Comparison of ENCODE assay signal across 8 cellular contexts in genomic region chr11:67563354-67564114, GRCh38. TPM values are rescaled to one million over a fixed set of nuclear protein-coding genes. Genes with fewer than 3 reads are reported as not detected.
A peak's percentile ranks its signal among the peaks of the same experiment; 100 is the strongest.
DNase-seq lines count a peak whose midpoint lies in the region; FAIRE-seq and TF ChIP-seq lines count a peak whose summit lies in the region.

No MANE protein-coding gene starts in this region.

- peak overlapping the region; percentile 29 to 82 (median 76) for H3K27ac ChIP-seq in adrenal gland
- H3K27ac ChIP-seq in left ventricle myocardium inferior (replicated peaks): peak overlapping the region; percentile 71
- H3K27ac ChIP-seq in A673 (ENCODE audit: low read depth, low read length, poor library complexity, severe bottlenecking): no peak overlapping the region

- POLR2A ChIA-PET in A673 (lab: Charles Lee; ENCODE audit: low non-redundant PET): no interaction called here

- H3K27me3 ChIP-seq in adrenal gland (no peaks in the 10 kb centered on the region), left ventricle myocardium inferior (ENCODE audit: low read depth) (no peaks in the 10 kb centered on the region), A673 (replicated peaks; ENCODE audit: insufficient read depth, low read depth, low read length, poor library complexity) (no peaks in the 10 kb centered on the region)

- BruUV-seq in A673 (replicated peaks; lab: Mats Ljungman, UMichigan): no TSS peak

- H3K4me3 ChIP-seq in adrenal gland: peak overlapping the region in 1 of 4 donors; percentile 21
- H3K4me3 ChIP-seq in left ventricle myocardium inferior: no peak overlapping the region
- no peak overlapping the region for H3K4me3 ChIP-seq in skeletal muscle cell (ENCODE audit: low read depth, low read length)
- no peak overlapping the region for H3K4me3 ChIP-seq in A673 (ENCODE audit: low read depth, low read length, poor library complexity, severe bottlenecking)

- 32 to 46% (median 34%) methylated on average over 16 of the region's 16 CpGs for whole genome bisulfite sequencing in adrenal gland, 4 donors

- CTCF ChIA-PET in A673 (lab: Charles Lee): no interaction called here

- intact Hi-C loops in adrenal gland (cut with DNase I) (no loop called here), left ventricle myocardium inferior (cut with micrococcal nuclease) (no loop called here), A673 (cut with micrococcal nuclease; ENCODE audit: unreplicated experiment) (no loop called here)

- DNase-seq in GM04504 (ENCODE audit: low read depth): peak; percentile 63
- DNase-seq in adrenal gland: peak; percentile 86 to 96 (median 93)
- DNase-seq in left ventricle myocardium inferior: peak; percentile 50
- DNase-seq in skeletal muscle cell (ENCODE audit: low read depth): peak; percentile 47
- no peak for DNase-seq in GM12892 (ENCODE audit: insufficient read length)
- no peak for DNase-seq in A673 (ENCODE audit: low spot score)
- no peak for DNase-seq in SW480 (ENCODE audit: low spot score)
- no peak for DNase-seq in endothelial cell (ENCODE audit: low spot score)

- H3K9me3 Mint-ChIP-seq in endothelial cell (ENCODE audit: unreplicated experiment): no peaks in the 10 kb centered on the region

- no peak for FAIRE-seq in GM12892 (lab: Jason Lieb, UNC)

- no peak overlapping the region for H3K4me3 Mint-ChIP-seq in endothelial cell (ENCODE audit: unreplicated experiment)

- no peaks in the 10 kb centered on the region for H3K27me3 Mint-ChIP-seq in endothelial cell (ENCODE audit: unreplicated experiment)

- peaks cover 11 to 12% of the 10 kb centered on the region in 2 donors for H3K4me1 ChIP-seq in adrenal gland (replicated peaks in 1 of 2)
- H3K4me1 ChIP-seq in left ventricle myocardium inferior: peaks cover 27% of the 10 kb centered on the region
- H3K4me1 ChIP-seq in A673 (ENCODE audit: insufficient read depth, low read length, poor library complexity, severe bottlenecking): no peaks in the 10 kb centered on the region

- peaks cover 11% of the 10 kb centered on the region for H3K4me1 Mint-ChIP-seq in endothelial cell (ENCODE audit: unreplicated experiment)

- H3K9me3 ChIP-seq in adrenal gland (replicated peaks in 1 of 3) (no peaks in the 10 kb centered on the region), left ventricle myocardium inferior (replicated peaks) (no peaks in the 10 kb centered on the region), A673 (ENCODE audit: low read depth, low read length, poor library complexity, severe bottlenecking) (no peaks in the 10 kb centered on the region)

- no peak overlapping the region for H3K27ac Mint-ChIP-seq in endothelial cell (ENCODE audit: unreplicated experiment)

- no peak for TF ChIP-seq CTCF in adrenal gland (IDR thresholded peaks at IDR 0.05)
- no peak for TF ChIP-seq CTCF in left ventricle myocardium inferior (IDR thresholded peaks at IDR 0.05; ENCODE audit: borderline replicate concordance)
- no peak for TF ChIP-seq CTCF in A673 (conservative IDR thresholded peaks at IDR 0.05; ENCODE audit: low read depth, low read length)
- TF ChIP-seq CTCF in endothelial cell (IDR thresholded peaks at IDR 0.05; ENCODE audit: unreplicated experiment): no peak

- TF ChIP-seq POLR2A in adrenal gland (IDR thresholded peaks at IDR 0.05): no peak
- no peak for TF ChIP-seq POLR2A in GM12892 (IDR thresholded peaks at IDR 0.05; ENCODE audit: low read depth, low read length)

- no peaks in the 10 kb centered on the region for H3K36me3 Mint-ChIP-seq in endothelial cell (ENCODE audit: low read depth, unreplicated experiment)

- H3K36me3 ChIP-seq in adrenal gland (replicated peaks in 1 of 2) (no peaks in the 10 kb centered on the region), left ventricle myocardium inferior (no peaks in the 10 kb centered on the region), A673 (ENCODE audit: insufficient read depth, low read length, poor library complexity, severe bottlenecking) (no peaks in the 10 kb centered on the region)

RNA-seq across cellular contexts. Expression of gene GSTP1, which starts 20.1 kb away (rescaled TPM):
- total RNA-seq in adrenal gland (1,000 to 10,000 TPM in 1 of 8 donors, 100 to 1,000 TPM in 7; 332 to 1,325 (median 429) TPM), left ventricle myocardium inferior (313 TPM), A673 (2021) (1,211 and 1,270 TPM in 2 replicates), endothelial cell (ENCODE audit: unreplicated experiment) (696 TPM)
- 100 to 1,000 TPM; 267 to 762 (median 466) TPM for polyA plus RNA-seq in adrenal gland
- 993 TPM for polyA plus RNA-seq in GM12892 (2012; ENCODE audit: missing spikeins)

RNA-seq across cellular contexts. Expression of gene CABP2, which starts 40.3 kb away (rescaled TPM):
- not detected for total RNA-seq in adrenal gland
- polyA plus RNA-seq in adrenal gland: not detected
- total RNA-seq in left ventricle myocardium inferior: not detected
- polyA plus RNA-seq in GM12892 (2012; ENCODE audit: missing spikeins): not detected
- total RNA-seq in A673 (2021): not detected in 2 replicates
- total RNA-seq in endothelial cell (ENCODE audit: unreplicated experiment): not detected

RNA-seq across cellular contexts. Expression of gene NDUFV1, which starts 43.2 kb away (rescaled TPM):
- 100 to 1,000 TPM; 176 to 439 (median 297) TPM for total RNA-seq in adrenal gland
- 100 to 1,000 TPM in 2 of 3 donors, 10 to 100 TPM in 1; 84.2 to 231 (median 227) TPM for polyA plus RNA-seq in adrenal gland
- total RNA-seq in left ventricle myocardium inferior: 640 TPM
- 150 TPM for polyA plus RNA-seq in GM12892 (2012; ENCODE audit: missing spikeins)
- total RNA-seq in A673 (2021): 250 and 275 TPM in 2 replicates
- 191 TPM for total RNA-seq in endothelial cell (ENCODE audit: unreplicated experiment)

RNA-seq across cellular contexts. Expression of gene CDK2AP2, which starts 55.6 kb away (rescaled TPM):
- total RNA-seq in adrenal gland (100 to 1,000 TPM in 1 of 8 donors, 10 to 100 TPM in 7; 34.0 to 218 (median 56.3) TPM), left ventricle myocardium inferior (66.1 TPM), A673 (2021) (48.1 and 51.3 TPM in 2 replicates), endothelial cell (ENCODE audit: unreplicated experiment) (27.8 TPM)
- 100 to 1,000 TPM in 1 of 3 donors, 10 to 100 TPM in 2; 55.4 to 110 (median 85.6) TPM for polyA plus RNA-seq in adrenal gland
- 37.0 TPM for polyA plus RNA-seq in GM12892 (2012; ENCODE audit: missing spikeins)

RNA-seq across cellular contexts. Expression of gene PITPNM1, which starts 58.4 kb away (rescaled TPM):
- total RNA-seq in adrenal gland: 100 to 1,000 TPM in 1 of 8 donors, 10 to 100 TPM in 7; 24.8 to 146 (median 53.3) TPM
- 10 to 100 TPM; 42.6 to 70.9 (median 62.1) TPM for polyA plus RNA-seq in adrenal gland
- total RNA-seq in left ventricle myocardium inferior: 36.6 TPM
- polyA plus RNA-seq in GM12892 (2012; ENCODE audit: missing spikeins): 12.0 TPM
- total RNA-seq in A673 (2021): 55.9 and 60.9 TPM in 2 replicates
- 11.5 TPM for total RNA-seq in endothelial cell (ENCODE audit: unreplicated experiment)

Comparison
In these comparisons a context has a peak if more than half of its experiments do, and no peak if none do; other contexts are left out.
1. DNase-seq: peak in GM04504 (single experiment), adrenal gland (7 of 7), left ventricle myocardium inferior (single experiment) and skeletal muscle cell (single experiment); none in GM12892 (single experiment), A673 (single experiment), SW480 (single experiment) and endothelial cell (single experiment).